26 cellular contexts compared by ENCODE assay signal in the genomic region with DNA sequence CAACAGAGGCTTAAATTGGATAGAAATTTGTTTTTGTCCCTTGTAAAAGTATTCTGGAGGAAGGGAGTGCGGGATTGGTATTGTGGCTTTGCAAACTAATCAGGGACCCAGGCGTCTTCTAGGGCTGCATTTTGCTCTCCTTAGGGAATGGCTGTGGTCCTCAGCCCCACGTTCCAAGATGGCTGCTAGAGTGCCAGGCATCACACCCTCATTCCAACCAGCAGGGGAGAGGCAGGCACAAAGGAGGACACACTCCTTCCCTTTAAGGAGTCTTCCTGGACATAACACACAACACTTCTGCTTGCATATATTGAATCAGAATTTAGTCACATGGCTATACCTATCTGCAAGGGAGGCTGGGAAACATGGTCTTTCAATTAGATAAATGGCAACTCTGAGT.
"Had no signal": no experiment of that assay in that cellular context is flagged by ENCODE, and none has a peak within 500 bp of the region (broad histone marks: within the 10 kb centered on the region; RNA-seq: fewer than 3 reads in every experiment).

No MANE protein-coding gene starts in this region.

- DNase-seq: dermis blood vessel endothelial cell; dorsolateral prefrontal cortex; effector CD4-positive, alpha-beta T cell; effector memory CD4-positive, alpha-beta T cell; erythroblast; esophagus squamous epithelium; foreskin fibroblast; foreskin melanocyte; gastrocnemius medialis; glutamatergic neuron; heart right ventricle; hippocampal formation; left cardiac atrium; left lung; left ventricle myocardium superior; lower lobe of right lung; mesenchymal stem cell; mucosa of descending colon; naive B cell; naive thymus-derived CD8-positive, alpha-beta T cell had no signal

- H3K36me3 ChIP-seq: esophagus squamous epithelium, gastrocnemius medialis, heart right ventricle, left lung, lower lobe of right lung had no signal

- H3K27me3 ChIP-seq: dorsolateral prefrontal cortex, esophagus squamous epithelium, gastrocnemius medialis, heart right ventricle, left lung had no signal

- H3K9me3 ChIP-seq: esophagus squamous epithelium, gastrocnemius medialis, heart right ventricle, left lung, lower lobe of right lung, mucosa of descending colon had no signal

- ATAC-seq: esophagus mucosa; gastrocnemius medialis; heart right ventricle; left cardiac atrium; left lung; left ventricle myocardium superior; lower lobe of right lung; mucosa of descending colon; naive thymus-derived CD8-positive, alpha-beta T cell had no signal

- H3K27ac ChIP-seq: coronary artery, dorsolateral prefrontal cortex, epithelial cell of prostate, esophagus squamous epithelium, gastrocnemius medialis, heart right ventricle, left lung, lower lobe of right lung had no signal

- H3K4me1 ChIP-seq: gastrocnemius medialis, left lung, lower lobe of right lung had no signal

- H3K4me3 ChIP-seq: coronary artery, dorsolateral prefrontal cortex, esophagus squamous epithelium, gastrocnemius medialis, heart right ventricle, left lung, lower lobe of right lung, mucosa of descending colon had no signal

- FAIRE-seq: endometrium, islet of Langerhans, keratinocyte had no signal
